ENCODE assay signal across 15 cellular contexts in the genomic region with DNA sequence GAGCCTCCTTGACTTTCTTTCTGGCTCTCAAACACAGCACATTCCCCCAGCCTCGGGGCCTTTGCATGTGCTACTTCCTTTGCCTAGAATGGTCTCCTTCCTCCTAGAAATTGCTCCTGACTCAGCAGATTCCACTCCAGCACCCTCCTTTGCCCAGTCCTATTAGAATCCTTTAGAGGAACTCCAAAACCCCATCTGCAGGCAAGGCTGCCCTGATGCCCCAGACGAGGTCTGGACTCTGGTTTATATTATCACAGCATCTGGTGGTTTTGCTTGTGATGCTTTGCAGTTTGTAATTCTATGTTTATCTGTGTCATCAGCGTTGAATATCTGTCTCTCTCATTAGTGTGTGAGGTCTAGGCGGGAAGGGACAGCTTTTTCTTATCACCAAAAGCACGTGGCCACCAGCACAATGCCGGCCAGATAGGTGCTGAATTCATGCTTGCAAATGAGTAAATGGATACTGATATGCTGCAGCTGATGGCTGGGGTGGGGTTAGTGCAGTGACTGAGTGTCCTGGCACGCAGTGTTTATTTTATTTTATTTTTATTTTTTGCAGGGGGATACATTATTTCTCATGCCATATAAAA. TPM values are rescaled to one million over a fixed set of nuclear protein-coding genes. Genes with fewer than 3 reads are reported as not detected.
DNase-seq lines count a peak whose midpoint lies in the region; ATAC-seq and TF ChIP-seq lines count a peak whose summit lies in the region.
"Had no signal": no experiment of that assay in that cellular context is flagged by ENCODE, and none has a peak within 500 bp of the region (broad histone marks: within the 10 kb centered on the region; RNA-seq: fewer than 3 reads in every experiment).

No MANE protein-coding gene starts in this region.

- H3K23ac ChIP-seq in mesenchymal stem cell (ENCODE audit: low read length in 2 of 2): no peak overlapping the region

- no peak overlapping the region for H2BK120ac ChIP-seq in mesenchymal stem cell (ENCODE audit: low read depth, low read length)

- H3K36me3 ChIP-seq in esophagus muscularis mucosa: no peaks in the 10 kb centered on the region
- no peaks in the 10 kb centered on the region for H3K36me3 ChIP-seq in mesenchymal stem cell (ENCODE audit: control insufficient read depth in 1 of 2, insufficient read depth in 2 of 2, low read depth in 1 of 2, low read length in 2 of 2)
- H3K36me3 ChIP-seq: ovary, tibial nerve had no signal

- no peak for TF ChIP-seq POLR2A in esophagus muscularis mucosa (IDR thresholded peaks at IDR 0.05; ENCODE audit: low read depth)

- H3K18ac ChIP-seq in mesenchymal stem cell (ENCODE audit: low read depth in 1 of 2, low read length in 2 of 2): no peak overlapping the region

- no peak overlapping the region for H2AK5ac ChIP-seq in mesenchymal stem cell (ENCODE audit: low read length, severe bottlenecking)

- no peak overlapping the region for H2BK5ac ChIP-seq in mesenchymal stem cell (ENCODE audit: low read depth, low read length, poor library complexity, severe bottlenecking)

- H3K9ac ChIP-seq in mesenchymal stem cell (ENCODE audit: low read length): peak overlapping the region; percentile 76

- no peak overlapping the region for H3K4ac ChIP-seq in mesenchymal stem cell (ENCODE audit: low read depth in 1 of 2, low read length in 2 of 2)

- no peak overlapping the region for H3K14ac ChIP-seq in mesenchymal stem cell (ENCODE audit: low read length in 2 of 2)

- TF ChIP-seq CTCF in esophagus muscularis mucosa (IDR thresholded peaks at IDR 0.05): no peak

- H2BK15ac ChIP-seq in mesenchymal stem cell (ENCODE audit: low read depth, poor library complexity, severe bottlenecking): no peak overlapping the region

- H3K4me2 ChIP-seq in mesenchymal stem cell (ENCODE audit: low read length, poor library complexity, severe bottlenecking): no peak overlapping the region

- H4K91ac ChIP-seq in mesenchymal stem cell (ENCODE audit: low read length): no peak overlapping the region

- H3K27ac ChIP-seq in esophagus muscularis mucosa (replicated peaks in 1 of 4): peak overlapping the region; percentile 28 to 49 (median 40)
- peak overlapping the region; percentile 30 for H3K27ac ChIP-seq in mesenchymal stem cell (ENCODE audit: low read length, poor library complexity, severe bottlenecking)
- H3K27ac ChIP-seq: ovary had no signal

- intact Hi-C loops in esophagus muscularis mucosa (cut with DNase I): no loop called here

- TF ChIP-seq EP300 in esophagus muscularis mucosa (IDR thresholded peaks at IDR 0.05): no peak

- DNase-seq in HUDEP-2 (lab: John Stamatoyannopoulos, UW; ENCODE audit: unreplicated experiment in 76 of 76) (peak in 71 of 76 experiments; percentile 5 to 80 (median 46)), esophagus muscularis mucosa (ENCODE audit: extremely low spot score) (no peak), mesenchymal stem cell (peak; percentile 57), 8988T (no peak), middle frontal gyrus (ENCODE audit: extremely low spot score, low spot score) (no peak), NCI-H2227 treated with DMSO at 0.1 percent for 48 hours (lab: John Stamatoyannopoulos, UW) (no peak)
- DNase-seq: activated naive CD4-positive, alpha-beta T cell treated with Interleukin-2 at 50 U/mL for 16 hours; GF-D8; immature natural killer cell; Kasumi-1; NCI-H2171; ovary; SHP77 treated with DMSO at 0.1 percent for 48 hours had no signal

- no peak overlapping the region for H2BK12ac ChIP-seq in mesenchymal stem cell (ENCODE audit: low read length in 2 of 2)

- 48% methylated on average over 7 of the region's 7 CpGs for WGBS in esophagus muscularis mucosa
- WGBS in mesenchymal stem cell: 51% methylated on average over 7 of the region's 7 CpGs

- no peak overlapping the region for H4K8ac ChIP-seq in mesenchymal stem cell (ENCODE audit: low read length)

- H2AFZ ChIP-seq in mesenchymal stem cell (ENCODE audit: low read depth, low read length): no peak overlapping the region

- H3K27me3 ChIP-seq in esophagus muscularis mucosa (no peaks in the 10 kb centered on the region), mesenchymal stem cell (ENCODE audit: control insufficient read depth in 1 of 2, insufficient read depth in 1 of 2, low read length in 2 of 2) (no peaks in the 10 kb centered on the region)
- H3K27me3 ChIP-seq: ovary, tibial nerve had no signal

- no peaks in the 10 kb centered on the region for H3K79me1 ChIP-seq in mesenchymal stem cell (replicated peaks; ENCODE audit: low read length, poor library complexity, severe bottlenecking)

- H3K4me3 ChIP-seq in esophagus muscularis mucosa (no peak overlapping the region), mesenchymal stem cell (ENCODE audit: insufficient read depth in 1 of 2, low read depth in 1 of 2, low read length in 2 of 2) (peak overlapping the region in 1 of 2 experiments; percentile 28)
- H3K4me3 ChIP-seq: ovary, tibial nerve had no signal

- H3K9me3 ChIP-seq in esophagus muscularis mucosa (no peaks in the 10 kb centered on the region), mesenchymal stem cell (ENCODE audit: control insufficient read depth, low read length) (no peaks in the 10 kb centered on the region)
- H3K9me3 ChIP-seq: ovary, tibial nerve had no signal

- ATAC-seq in GM21367 (IDR thresholded peaks at IDR 0.05; ENCODE audit: unreplicated experiment): no peak

- peaks cover 7 to 23% (median 11%) of the 10 kb centered on the region in 4 donors for H3K4me1 ChIP-seq in esophagus muscularis mucosa
- peaks cover 3% of the 10 kb centered on the region for H3K4me1 ChIP-seq in mesenchymal stem cell (ENCODE audit: control insufficient read depth, insufficient read depth, low read depth, low read length)

RNA-seq across cellular contexts. Expression of gene ANKH, which starts 30.0 kb away (rescaled TPM):
- 10 to 100 TPM; 33.4 to 49.4 (median 38.0) TPM for total RNA-seq in esophagus muscularis mucosa
- polyA plus RNA-seq in mesenchymal stem cell (2013, experiment 1 of 2): 4.8 TPM
- polyA plus RNA-seq in mesenchymal stem cell (2013, experiment 2 of 2): 5.1 TPM

Comparison
In these comparisons a context has a peak if more than half of its experiments do, and no peak if none do; other contexts are left out.
1. DNase-seq: peak in HUDEP-2 (71 of 76) and mesenchymal stem cell (single experiment); none in esophagus muscularis mucosa (single experiment), 8988T (single experiment), middle frontal gyrus (single experiment) and NCI-H2227 treated with DMSO at 0.1 percent for 48 hours (single experiment).